ENCODE assay signal across 7 cellular contexts in genomic region chr22:42755553-42755952, GRCh38. TPM values are rescaled to one million over a fixed set of nuclear protein-coding genes. Genes with fewer than 3 reads are reported as not detected.
DNase-seq lines count a peak whose midpoint lies in the region; FAIRE-seq and TF ChIP-seq lines count a peak whose summit lies in the region.
"Not testable (repeated sequence)": the region's sequence is repeated elsewhere in the genome, so short reads cannot be mapped to it uniquely, and the experiment has no call there.

No MANE protein-coding gene starts in this region.

- H3K9ac ChIP-seq in endothelial cell of umbilical vein (replicated peaks; ENCODE audit: extremely low read depth, insufficient read depth, low read length): not testable (repeated sequence)

- intact Hi-C loops in endothelial cell of umbilical vein (cut with micrococcal nuclease): loop anchor here (1.0 kb wide), 1 partner anchor 27 kb away; no protein-coding TSS in a partner anchor

- peak overlapping the region; percentile 30 for H2AFZ ChIP-seq in endothelial cell of umbilical vein (ENCODE audit: low read depth, low read length)

- H3K36me3 ChIP-seq in endothelial cell of umbilical vein (ENCODE audit: control insufficient read depth in 2 of 2, extremely low read depth in 1 of 2, insufficient read depth in 2 of 2, low read length in 2 of 2): not testable (repeated sequence)

- not testable (repeated sequence) for TF ChIP-seq POLR2A in endothelial cell of umbilical vein (IDR thresholded peaks at IDR 0.05; ENCODE audit: low read depth, low read length)

- POLR2A ChIA-PET in endothelial cell of umbilical vein (lab: Charles Lee): not testable (repeated sequence)

- not testable (repeated sequence) for H3K9me1 ChIP-seq in endothelial cell of umbilical vein (replicated peaks; ENCODE audit: control insufficient read depth, extremely low read depth, insufficient read depth, low read length)

- dilution Hi-C loops in endothelial cell of umbilical vein (cut with MboI; ENCODE audit: extremely low pct_ligation_motif_present, low sequenced_read_pairs): not testable (repeated sequence)

- FAIRE-seq in endothelial cell of umbilical vein (lab: Jason Lieb, UNC): peak; percentile 50

- not testable (repeated sequence) for H3K9me3 ChIP-seq in endothelial cell of umbilical vein (replicated peaks; ENCODE audit: control insufficient read depth, insufficient read depth, low read length)

- not testable (repeated sequence) for BruUV-seq in endothelial cell of umbilical vein (replicated peaks; lab: Mats Ljungman, UMichigan)

- not testable (repeated sequence) for H4K20me1 ChIP-seq in endothelial cell of umbilical vein (replicated peaks; ENCODE audit: control insufficient read depth, extremely low read depth, insufficient read depth, low read length)

- H3K27me3 ChIP-seq in endothelial cell of umbilical vein (ENCODE audit: control insufficient read depth in 2 of 2, insufficient read depth in 2 of 2, low read length in 2 of 2): not testable (repeated sequence)

- not testable (repeated sequence) for H3K27ac ChIP-seq in endothelial cell of umbilical vein (ENCODE audit: insufficient read depth, low read depth, low read length)

- H3K4me2 ChIP-seq in endothelial cell of umbilical vein (ENCODE audit: insufficient read depth, low read length): not testable (repeated sequence)

- not testable (repeated sequence) for TF ChIP-seq CTCF in endothelial cell of umbilical vein (IDR thresholded peaks at IDR 0.05; ENCODE audit: extremely low read depth in 1 of 2, insufficient read depth in 1 of 2, low read depth in 1 of 2, low read length in 2 of 2); fibroblast of villous mesenchyme (IDR thresholded peaks at IDR 0.05; ENCODE audit: insufficient read depth, low read depth, low read length)

- peak; percentile 32 for DNase-seq in DMS53 (lab: John Stamatoyannopoulos, UW)
- peak; percentile 61 for DNase-seq in HS-5 (ENCODE audit: low read depth)
- peak; percentile 63 for DNase-seq in RPMI7951 (ENCODE audit: low read depth)
- peak; percentile 96 for DNase-seq in amniotic epithelial cell (ENCODE audit: low read depth)
- peak; percentile 64 for DNase-seq in endothelial cell of umbilical vein (ENCODE audit: low read depth, low spot score)
- peak; percentile 86 for DNase-seq in fibroblast of villous mesenchyme (ENCODE audit: low read depth)
- peak; percentile 42 to 76 for DNase-seq in lung microvascular endothelial cell (ENCODE audit: low read depth in 2 of 2)

- CTCF ChIA-PET in endothelial cell of umbilical vein (lab: Charles Lee): interaction anchor here (1.1 to 2.2 kb wide), 3 partner anchors 14 to 92 kb away, joined by 3 to 7 read pairs (median 3); no protein-coding TSS in a partner anchor

- not testable (repeated sequence) for H3K4me3 ChIP-seq in endothelial cell of umbilical vein (replicated peaks in 1 of 3; ENCODE audit: insufficient read depth in 1 of 3, low read depth in 1 of 3, low read length in 3 of 3); fibroblast of villous mesenchyme (ENCODE audit: low read depth, low read length)

- H3K4me1 ChIP-seq in endothelial cell of umbilical vein (ENCODE audit: control insufficient read depth, extremely low read depth, insufficient read depth, low read length): not testable (repeated sequence)

- not testable (repeated sequence) for H3K79me2 ChIP-seq in endothelial cell of umbilical vein (ENCODE audit: control insufficient read depth, insufficient read depth, low read length)

TF ChIP-seq in endothelial cell of umbilical vein, 7 proteins besides CTCF, POLR2A, EP300 and RAD21:
- TF ChIP-seq JUN (IDR thresholded peaks at IDR 0.05; ENCODE audit: borderline replicate concordance, insufficient read depth, insufficient read length, low read depth) (peak; percentile 47), FOS (IDR thresholded peaks at IDR 0.05; ENCODE audit: borderline replicate concordance, insufficient read depth, low read length) (peak; percentile 40)

RNA-seq across cellular contexts. Expression of gene A4GALT, which starts 34.9 kb away (rescaled TPM):
- total RNA-seq in RPMI7951 (2014; rRNA removed; shearing (Covaris generic)): 3.2 and 3.9 TPM in 2 replicates
- total RNA-seq in endothelial cell of umbilical vein: 18.8 and 20.7 TPM in 2 replicates
- polyA plus RNA-seq in endothelial cell of umbilical vein: 5.4 and 8.7 TPM in 2 replicates
- 3.1 and 5.6 TPM in 2 replicates for polyA plus RNA-seq in endothelial cell of umbilical vein (2011; cell fraction: cytosol; rRNA removed)
- polyA plus RNA-seq in endothelial cell of umbilical vein (2011; cell fraction: nucleus; rRNA removed): 4.2 and 4.4 TPM in 2 replicates
- polyA plus RNA-seq in endothelial cell of umbilical vein (2012): 9.8 and 17.1 TPM in 2 replicates
- polyA minus RNA-seq in endothelial cell of umbilical vein: 2.4 and 3.9 TPM in 2 replicates
- polyA minus RNA-seq in endothelial cell of umbilical vein (2011; cell fraction: cytosol; rRNA and poly(A)+ RNA removed): 9.6 TPM
- polyA minus RNA-seq in endothelial cell of umbilical vein (2011; cell fraction: nucleus; rRNA and poly(A)+ RNA removed): 2.4 and 5.2 TPM in 2 replicates
- total RNA-seq in fibroblast of villous mesenchyme: 9.0 and 11.2 TPM in 2 replicates
- 32.7 and 43.8 TPM in 2 replicates for total RNA-seq in lung microvascular endothelial cell

Comparison
In these comparisons a context has a peak if more than half of its experiments do, and no peak if none do; other contexts are left out.
1. DNase-seq: peak in every context shown above with its lines; median percentile 96 in amniotic epithelial cell; 86 in fibroblast of villous mesenchyme; 64 in endothelial cell of umbilical vein; 63 in RPMI7951; 61 in HS-5; 59 in lung microvascular endothelial cell; 32 in DMS53.